In the genomic region with DNA sequence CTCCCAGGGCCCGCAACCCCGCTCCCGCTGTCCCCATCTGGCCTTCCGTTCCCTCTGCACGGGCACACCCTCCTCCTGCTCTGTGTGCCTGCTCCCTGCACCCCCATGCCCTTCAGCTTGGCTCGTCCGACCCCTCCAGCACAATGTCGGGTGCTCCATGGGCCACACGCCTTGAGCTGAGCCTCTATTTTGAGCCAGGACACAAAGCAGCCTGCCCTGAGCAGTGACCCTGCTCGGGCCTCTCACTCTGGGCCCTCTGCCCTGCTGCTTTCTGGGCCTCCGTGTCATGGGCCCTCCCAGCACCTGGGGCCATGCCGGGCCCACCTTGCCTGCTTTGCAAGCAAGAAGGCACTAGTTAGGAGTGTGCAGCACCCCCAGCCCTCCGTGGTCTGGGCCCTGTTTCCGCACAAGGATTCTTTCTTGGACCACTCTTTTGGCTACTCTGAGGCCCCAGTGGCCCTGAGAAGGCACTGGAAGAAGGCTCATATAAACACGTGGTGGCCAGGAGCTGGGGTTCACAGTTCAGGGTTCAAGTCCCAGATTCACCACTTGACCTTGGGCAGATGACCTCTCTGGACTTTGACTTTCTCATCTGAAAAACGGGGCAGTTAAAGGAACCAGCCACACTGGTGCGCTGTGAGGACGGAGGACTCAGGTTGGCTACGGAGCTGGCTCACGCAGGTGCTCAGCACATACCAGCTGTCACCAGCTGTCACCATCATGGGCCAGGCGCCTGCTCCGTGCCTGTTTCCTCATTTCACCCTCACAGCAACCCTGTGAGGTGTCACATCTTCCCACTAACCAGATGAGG, we compare ENCODE assay signal across 11 cellular contexts.
DNase-seq lines count a peak whose midpoint lies in the region; ATAC-seq, FAIRE-seq and TF ChIP-seq lines count a peak whose summit lies in the region.
"Had no signal": no experiment of that assay in that cellular context is flagged by ENCODE, and none has a peak within 500 bp of the region (broad histone marks: within the 10 kb centered on the region; RNA-seq: fewer than 3 reads in every experiment).

No MANE protein-coding gene starts in this region.

- no peaks in the 10 kb centered on the region for H3K9me1 ChIP-seq in K562 (ENCODE audit: control insufficient read depth, insufficient read depth, low read length)

- H3K9me3 Mint-ChIP-seq in activated naive CD4-positive, alpha-beta T cell treated with anti-CD3 and anti-CD28 coated beads, Interleukin-2, amount 10 ng/mL, durations not matched to agents 7 days and 5 days, result no peaks in the 10 kb centered on the region
- H3K9me3 Mint-ChIP-seq: activated naive CD8-positive, alpha-beta T cell treated with anti-CD3 and anti-CD28 coated beads, Interleukin-2, amount 50 U/mL, for 24 hours; natural killer cell had no signal

- no peak overlapping the region for H3K4me3 ChIP-seq in K562

- H3K9me3 ChIP-seq in K562 (replicated peaks; ENCODE audit: control insufficient read depth, insufficient read depth, low read depth, low read length), result no peaks in the 10 kb centered on the region

- H3K4me2 ChIP-seq in K562 (ENCODE audit: insufficient read depth, low read length), result no peak overlapping the region

- ATAC-seq in HG03558 (IDR thresholded peaks at IDR 0.05; ENCODE audit: extremely low read depth, unreplicated experiment), result peak; percentile 49
- ATAC-seq in K562, result peak; percentile 12; the same call in 2 of the 3 replicates
- no peak for ATAC-seq in GM18498 (IDR thresholded peaks at IDR 0.05; ENCODE audit: unreplicated experiment)
- ATAC-seq: activated naive CD8-positive, alpha-beta T cell treated with anti-CD3 and anti-CD28 coated beads, Interleukin-2, amount 50 U/mL, for 24 hours had no signal

- no peak for TF ChIP-seq POLR2A in K562 (conservative IDR thresholded peaks at IDR 0.05)

- WGBS in K562 (ENCODE audit: insufficient coverage, low coverage, missing lambda C conversion rate), result 74% methylated on average over 22 of the region's 22 CpGs

- no peak overlapping the region for H3K27ac Mint-ChIP-seq in activated naive CD4-positive, alpha-beta T cell treated with anti-CD3 and anti-CD28 coated beads, Interleukin-2, amount 10 ng/mL, durations not matched to agents 7 days and 5 days
- H3K27ac Mint-ChIP-seq: activated naive CD8-positive, alpha-beta T cell treated with anti-CD3 and anti-CD28 coated beads, Interleukin-2, amount 50 U/mL, for 24 hours had no signal

- peaks cover 53% of the 10 kb centered on the region for H3K27me3 Mint-ChIP-seq in activated naive CD4-positive, alpha-beta T cell treated with anti-CD3 and anti-CD28 coated beads, Interleukin-2, amount 10 ng/mL, durations not matched to agents 7 days and 5 days
- H3K27me3 Mint-ChIP-seq: activated naive CD8-positive, alpha-beta T cell treated with anti-CD3 and anti-CD28 coated beads, Interleukin-2, amount 50 U/mL, for 24 hours had no signal

- in situ Hi-C loops in K562 (cut with MboI), result no loop called here

- BruUV-seq in K562 (replicated peaks; lab: Mats Ljungman, UMichigan), result no TSS peak

- CTCF ChIA-PET in K562 (lab: Yijun Ruan, JAX; ENCODE audit: low intra/inter-chr PET ratio), result interaction anchor here (0.5 kb wide), 1 partner anchor 825 kb away, joined by 3 read pairs; no protein-coding TSS in a partner anchor
- CTCF ChIA-PET in activated naive CD4-positive, alpha-beta T cell treated with anti-CD3 and anti-CD28 coated beads, Interleukin-2, amount 10 ng/mL, durations not matched to agents 7 days and 5 days (lab: Charles Lee), result interaction anchor here (0.7 to 1.5 kb wide), 5 partner anchors 19 to 169 kb away, joined by 3 to 6 read pairs (median 5); no protein-coding TSS in a partner anchor

- FAIRE-seq in K562 (lab: Jason Lieb, UNC) (no peak), urothelium cell line (lab: Jason Lieb, UNC) (peak; percentile 46)

- peak overlapping the region in 1 of 2 experiments; percentile 78; a peak in 2 of 4 replicates for H3K9ac ChIP-seq in K562 (ENCODE audit: insufficient read depth in 1 of 2, low read depth in 2 of 2, low read length in 2 of 2)

- peaks cover 0 to 73% of the 10 kb centered on the region in 2 experiments; a peak in 2 of 5 replicates for H3K4me1 ChIP-seq in K562 (replicated peaks in 1 of 2; ENCODE audit: control insufficient read depth in 2 of 2, insufficient read depth in 2 of 2, low read length in 2 of 2)

- no peak overlapping the region for H3K4me3 Mint-ChIP-seq in activated naive CD4-positive, alpha-beta T cell treated with anti-CD3 and anti-CD28 coated beads, Interleukin-2, amount 10 ng/mL, durations not matched to agents 7 days and 5 days
- H3K4me3 Mint-ChIP-seq: activated naive CD8-positive, alpha-beta T cell treated with anti-CD3 and anti-CD28 coated beads, Interleukin-2, amount 50 U/mL, for 24 hours had no signal

- H3K36me3 ChIP-seq in K562 (ENCODE audit: control insufficient read depth, insufficient read depth, low read length), result no peaks in the 10 kb centered on the region

- POLR2A ChIA-PET in K562 (lab: Yijun Ruan, JAX), result interaction anchor here (0.6 to 1.3 kb wide), 9 partner anchors 10 to 163 kb away, joined by 3 to 5 read pairs (median 3); no protein-coding TSS in a partner anchor

- TF ChIP-seq EP300 in K562 (IDR thresholded peaks at IDR 0.05; ENCODE audit: low read length), result no peak

- H3K27ac ChIP-seq in K562 (ENCODE audit: extremely low read depth, low read depth, low read length), result no peak overlapping the region

- 0 out of 6 replicates have a peak, but pooled peaks of 1 of the 3 experiments have one; percentile 5 for TF ChIP-seq CTCF in K562 (IDR thresholded peaks at IDR 0.05 in 2 of 3, conservative IDR thresholded peaks at IDR 0.05 in 1 of 3; ENCODE audit: insufficient read depth in 2 of 3, low read depth in 1 of 3, low read length in 3 of 3)

- DNase-seq in NCI-H510A treated with DMSO at 0.1 percent for 48 hours (lab: John Stamatoyannopoulos, UW) (peak; percentile 45), NCI-H510A (lab: John Stamatoyannopoulos, UW) (no peak), K562 (ENCODE audit: extremely low read depth in 1 of 4, low spot score in 3 of 4) (no peak), urothelium cell line (ENCODE audit: low spot score) (no peak), NCI-H2227 (lab: John Stamatoyannopoulos, UW; ENCODE audit: unreplicated experiment) (no peak)
- DNase-seq in activated naive CD4-positive, alpha-beta T cell treated with anti-CD3 and anti-CD28 coated beads, Interleukin-2, amount 10 ng/mL, durations not matched to agents 7 days and 5 days, result no peak
- DNase-seq: activated naive CD8-positive, alpha-beta T cell treated with anti-CD3 and anti-CD28 coated beads, Interleukin-2, amount 50 U/mL, for 24 hours; KBM-7; natural killer cell had no signal

- H2AFZ ChIP-seq in K562 (ENCODE audit: low read depth, low read length), result no peak overlapping the region

- intact Hi-C loops in K562 (cut with micrococcal nuclease), result no loop called here

- peaks cover 24% of the 10 kb centered on the region for H3K4me1 Mint-ChIP-seq in activated naive CD4-positive, alpha-beta T cell treated with anti-CD3 and anti-CD28 coated beads, Interleukin-2, amount 10 ng/mL, durations not matched to agents 7 days and 5 days

- TF ChIP-seq RAD21 in K562 (CRISPR knock-in tag; conservative IDR thresholded peaks at IDR 0.05 in 1 of 2, IDR thresholded peaks at IDR 0.05 in 1 of 2), result 0 out of 4 replicates have a peak, but pooled peaks of 1 of the 2 experiments have one; percentile 6

- no peaks in the 10 kb centered on the region for H3K36me3 Mint-ChIP-seq in activated naive CD4-positive, alpha-beta T cell treated with anti-CD3 and anti-CD28 coated beads, Interleukin-2, amount 10 ng/mL, durations not matched to agents 7 days and 5 days
- H3K36me3 Mint-ChIP-seq: natural killer cell had no signal

- H4K20me1 ChIP-seq in K562 (replicated peaks; ENCODE audit: control insufficient read depth, insufficient read depth, low read length), result peaks cover 4% of the 10 kb centered on the region; the same call in 1 of the 2 replicates

- no peaks in the 10 kb centered on the region for H3K27me3 ChIP-seq in K562 (ENCODE audit: control insufficient read depth in 2 of 2, insufficient read depth in 2 of 2, low read length in 2 of 2)

- H3K79me2 ChIP-seq in K562 (ENCODE audit: control insufficient read depth, insufficient read depth, low read length), result no peaks in the 10 kb centered on the region

TF ChIP-seq in K562, 482 proteins besides CTCF, POLR2A, EP300 and RAD21:
- TF ChIP-seq NR2C2 (CRISPR knock-in tag; IDR thresholded peaks at IDR 0.05), result peak; percentile 57; the same call in 1 of the 2 replicates
- peak; percentile 42; the same call in 1 of the 2 replicates for TF ChIP-seq NR2C2 (tag; IDR thresholded peaks at IDR 0.05)
- TF ChIP-seq, protein P1, sequence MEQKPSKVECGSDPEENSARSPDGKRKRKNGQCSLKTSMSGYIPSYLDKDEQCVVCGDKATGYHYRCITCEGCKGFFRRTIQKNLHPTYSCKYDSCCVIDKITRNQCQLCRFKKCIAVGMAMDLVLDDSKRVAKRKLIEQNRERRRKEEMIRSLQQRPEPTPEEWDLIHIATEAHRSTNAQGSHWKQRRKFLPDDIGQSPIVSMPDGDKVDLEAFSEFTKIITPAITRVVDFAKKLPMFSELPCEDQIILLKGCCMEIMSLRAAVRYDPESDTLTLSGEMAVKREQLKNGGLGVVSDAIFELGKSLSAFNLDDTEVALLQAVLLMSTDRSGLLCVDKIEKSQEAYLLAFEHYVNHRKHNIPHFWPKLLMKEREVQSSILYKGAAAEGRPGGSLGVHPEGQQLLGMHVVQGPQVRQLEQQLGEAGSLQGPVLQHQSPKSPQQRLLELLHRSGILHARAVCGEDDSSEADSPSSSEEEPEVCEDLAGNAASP (IDR thresholded peaks at IDR 0.05), result no peak
- peak; percentile 98 for TF ChIP-seq ESRRA (IDR thresholded peaks at IDR 0.05; ENCODE audit: borderline replicate concordance, low read depth)
- TF ChIP-seq NR2C1 (IDR thresholded peaks at IDR 0.05), result peak; percentile 80
- TF ChIP-seq NR2C1 (tag; IDR thresholded peaks at IDR 0.05), result peak; percentile 74; the same call in 1 of the 2 replicates
- TF ChIP-seq BCL6 (CRISPR knock-in tag; IDR thresholded peaks at IDR 0.05), result no peak
- no peak for TF ChIP-seq CBX3 (IDR thresholded peaks at IDR 0.05; ENCODE audit: borderline replicate concordance in 1 of 2, low read length in 2 of 2)
